In genomic region chr20:49889245-49889942, GRCh38 we compare ENCODE assay signal across 11 cellular contexts. TPM values are rescaled to one million over a fixed set of nuclear protein-coding genes. Genes with fewer than 3 reads are reported as not detected.
DNase-seq lines count a peak whose midpoint lies in the region; ATAC-seq and TF ChIP-seq lines count a peak whose summit lies in the region.
"Had no signal": no experiment of that assay in that cellular context is flagged by ENCODE, and none has a peak within 500 bp of the region (broad histone marks: within the 10 kb centered on the region; RNA-seq: fewer than 3 reads in every experiment).

No MANE protein-coding gene starts in this region.

- H3K9me3 Mint-ChIP-seq in CD4-positive, CD25-positive, alpha-beta regulatory T cell, result no peaks in the 10 kb centered on the region
- H3K9me3 Mint-ChIP-seq in stimulated activated naive B cell treated with anti-CD40 and anti-IgM and Interleukin-4, amounts not matched to agents 10 μg/mL and 1 μg/mL and 100 μg/mL, for 72 hours, result no peaks in the 10 kb centered on the region
- H3K9me3 Mint-ChIP-seq: activated T-helper 2 cell treated with anti-CD3 and anti-CD28 coated beads, Interferon-gamma antibody, Interleukin-2, Interleukin-4, amounts not matched to agents 10 μg/mL and 5 μg/mL and 100 μg/mL, durations not matched to agents 14 hours and 24 hours and 36 hours had no signal

- no peak overlapping the region for H3K4me3 ChIP-seq in CD4-positive, CD25-positive, alpha-beta regulatory T cell (ENCODE audit: low read depth, low read length)
- peak overlapping the region in 1 of 2 experiments; percentile 36 for H3K4me3 ChIP-seq in neutrophil (ENCODE audit: low read depth in 1 of 2, low read length in 1 of 2)
- H3K4me3 ChIP-seq: thoracic aorta had no signal

- peaks cover 13% of the 10 kb centered on the region for H3K4me1 ChIP-seq in CD4-positive, CD25-positive, alpha-beta regulatory T cell (ENCODE audit: control insufficient read depth, insufficient read depth, low read length, poor library complexity, severe bottlenecking)
- H3K4me1 ChIP-seq in neutrophil (ENCODE audit: control insufficient read depth in 1 of 2, insufficient read depth in 1 of 2, low read depth in 1 of 2, low read length in 1 of 2), result peaks cover 60 to 64% of the 10 kb centered on the region in 2 experiments

- peaks cover 37% of the 10 kb centered on the region for H3K36me3 ChIP-seq in CD4-positive, CD25-positive, alpha-beta regulatory T cell (ENCODE audit: control insufficient read depth, insufficient read depth, low read length)
- H3K36me3 ChIP-seq in neutrophil, result peaks cover 49% of the 10 kb centered on the region

- no peaks in the 10 kb centered on the region for H3K27me3 ChIP-seq in CD4-positive, CD25-positive, alpha-beta regulatory T cell (ENCODE audit: control insufficient read depth, insufficient read depth, low read length)
- H3K27me3 ChIP-seq in neutrophil, result no peaks in the 10 kb centered on the region

- no peaks in the 10 kb centered on the region for H3K9me3 ChIP-seq in CD4-positive, CD25-positive, alpha-beta regulatory T cell (ENCODE audit: control insufficient read depth in 2 of 2, low read length in 2 of 2)
- H3K9me3 ChIP-seq in neutrophil, result no peaks in the 10 kb centered on the region
- H3K9me3 ChIP-seq: thoracic aorta had no signal

- DNase-seq in CD4-positive, CD25-positive, alpha-beta regulatory T cell, result no peak
- peak; percentile 26 for DNase-seq in NOMO-1 treated with dmso at 0.1 percent for 144 hours (lab: John Stamatoyannopoulos, UW; ENCODE audit: unreplicated experiment)
- no peak for DNase-seq in HK-2 (ENCODE audit: unreplicated experiment)
- DNase-seq in stimulated activated naive B cell treated with anti-CD40 and anti-IgM and Interleukin-4, amounts not matched to agents 10 μg/mL and 1 μg/mL and 100 μg/mL, for 72 hours, result no peak
- no peak for DNase-seq in activated CD4-positive, alpha-beta T cell treated with anti-CD3 and anti-CD28 coated beads for 1 hour
- DNase-seq: right cardiac atrium had no signal

- peak overlapping the region in 1 of 4 donors; percentile 48 for H3K4me3 Mint-ChIP-seq in CD4-positive, CD25-positive, alpha-beta regulatory T cell
- H3K4me3 Mint-ChIP-seq in stimulated activated naive B cell treated with anti-CD40 and anti-IgM and Interleukin-4, amounts not matched to agents 10 μg/mL and 1 μg/mL and 100 μg/mL, for 72 hours, result no peak overlapping the region

- peak overlapping the region; percentile 23 to 80 (median 44) for H3K27ac Mint-ChIP-seq in CD4-positive, CD25-positive, alpha-beta regulatory T cell
- H3K27ac Mint-ChIP-seq in stimulated activated naive B cell treated with anti-CD40 and anti-IgM and Interleukin-4, amounts not matched to agents 10 μg/mL and 1 μg/mL and 100 μg/mL, for 72 hours, result no peak overlapping the region

- H3K27me3 Mint-ChIP-seq in CD4-positive, CD25-positive, alpha-beta regulatory T cell, result no peaks in the 10 kb centered on the region
- H3K27me3 Mint-ChIP-seq in stimulated activated naive B cell treated with anti-CD40 and anti-IgM and Interleukin-4, amounts not matched to agents 10 μg/mL and 1 μg/mL and 100 μg/mL, for 72 hours, result no peaks in the 10 kb centered on the region

- peaks cover 27% of the 10 kb centered on the region for H3K36me3 Mint-ChIP-seq in CD4-positive, CD25-positive, alpha-beta regulatory T cell
- H3K36me3 Mint-ChIP-seq in stimulated activated naive B cell treated with anti-CD40 and anti-IgM and Interleukin-4, amounts not matched to agents 10 μg/mL and 1 μg/mL and 100 μg/mL, for 72 hours, result peaks cover 32 to 40% of the 10 kb centered on the region in 2 donors

- no peak for TF ChIP-seq CTCF in neutrophil (IDR thresholded peaks at IDR 0.05)

- ATAC-seq in CD4-positive, CD25-positive, alpha-beta regulatory T cell (ENCODE audit: low read depth in 2 of 2), result no peak
- no peak for ATAC-seq in stimulated activated naive B cell treated with anti-CD40 and anti-IgM and Interleukin-4, amounts not matched to agents 10 μg/mL and 1 μg/mL and 100 μg/mL, for 72 hours (replicated peaks)
- no peak for ATAC-seq in HG03039 (IDR thresholded peaks at IDR 0.05; ENCODE audit: unreplicated experiment)
- ATAC-seq: right cardiac atrium had no signal

- peaks cover 8 to 21% (median 14%) of the 10 kb centered on the region in 4 donors for H3K4me1 Mint-ChIP-seq in CD4-positive, CD25-positive, alpha-beta regulatory T cell
- peaks cover 22 to 28% of the 10 kb centered on the region in 2 donors for H3K4me1 Mint-ChIP-seq in stimulated activated naive B cell treated with anti-CD40 and anti-IgM and Interleukin-4, amounts not matched to agents 10 μg/mL and 1 μg/mL and 100 μg/mL, for 72 hours

- H3K27ac ChIP-seq in CD4-positive, CD25-positive, alpha-beta regulatory T cell (ENCODE audit: insufficient read depth, low read length, poor library complexity, severe bottlenecking), result no peak overlapping the region
- H3K27ac ChIP-seq in cingulate gyrus (ENCODE audit: low read depth, low read length), result peak overlapping the region; percentile 99
- H3K27ac ChIP-seq in neutrophil, result peak overlapping the region; percentile 85

RNA-seq across cellular contexts. Expression of gene SPATA2, which starts 25.9 kb away (rescaled TPM):
- total RNA-seq in CD4-positive, CD25-positive, alpha-beta regulatory T cell, result 19.1 TPM
- polyA plus RNA-seq in CD4-positive, CD25-positive, alpha-beta regulatory T cell, result 1 to 10 TPM; 2.1 to 3.4 (median 2.9) TPM

RNA-seq across cellular contexts. Expression of gene RNF114, which starts 46.8 kb away (rescaled TPM):
- 132 TPM for total RNA-seq in CD4-positive, CD25-positive, alpha-beta regulatory T cell
- 100 to 1,000 TPM; 134 to 147 (median 146) TPM for polyA plus RNA-seq in CD4-positive, CD25-positive, alpha-beta regulatory T cell
